ENCODE assay signal across 14 cellular contexts in the genomic region with DNA sequence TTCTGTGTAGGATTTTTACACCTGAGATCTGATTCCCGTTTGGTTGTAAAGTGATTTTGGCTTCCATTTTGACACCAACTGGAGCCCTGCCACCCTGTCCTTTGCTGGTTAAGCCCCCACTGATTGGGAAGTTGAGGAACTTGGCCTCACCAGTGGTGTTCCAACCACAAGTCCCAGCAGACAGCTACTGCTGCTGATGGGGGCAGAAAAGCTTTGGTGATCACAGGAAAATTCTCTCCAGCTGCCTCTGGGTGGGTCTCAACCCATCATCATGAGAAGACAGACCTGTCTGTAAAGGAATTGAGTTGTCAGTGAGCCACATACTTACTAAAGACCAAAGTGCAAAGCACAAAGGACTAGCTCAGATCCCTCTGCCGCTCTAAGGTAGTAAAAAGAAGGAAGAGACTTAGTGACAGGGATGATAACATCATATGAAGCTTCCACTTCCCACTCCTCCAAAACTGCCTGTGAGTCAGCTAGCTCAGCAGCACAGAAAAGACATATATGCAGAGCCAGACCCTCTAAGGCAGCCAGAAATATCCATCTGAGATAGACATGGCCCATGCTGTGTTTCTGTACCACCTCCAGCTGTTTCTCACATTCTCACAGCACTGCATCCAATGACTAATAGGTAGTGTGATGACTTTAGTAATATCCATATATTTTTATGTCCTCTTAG. TPM values are rescaled to one million over a fixed set of nuclear protein-coding genes. Genes with fewer than 3 reads are reported as not detected.
DNase-seq lines count a peak whose midpoint lies in the region; ATAC-seq and TF ChIP-seq lines count a peak whose summit lies in the region.
"Had no signal": no experiment of that assay in that cellular context is flagged by ENCODE, and none has a peak within 500 bp of the region (broad histone marks: within the 10 kb centered on the region; RNA-seq: fewer than 3 reads in every experiment).

No MANE protein-coding gene starts in this region.

- TF ChIP-seq CTCF in fibroblast of villous mesenchyme (IDR thresholded peaks at IDR 0.05; ENCODE audit: insufficient read depth, low read depth, low read length) = no peak
- no peak for TF ChIP-seq CTCF in smooth muscle cell (IDR thresholded peaks at IDR 0.05; ENCODE audit: borderline replicate concordance, insufficient read depth, poor library complexity, severe bottlenecking)

- H3K27ac ChIP-seq in smooth muscle cell (ENCODE audit: low read depth) = peak overlapping the region; percentile 88
- H3K27ac ChIP-seq: epithelial cell of prostate had no signal

- 48% methylated on average over 2 of the region's 2 CpGs for WGBS in smooth muscle cell (ENCODE audit: low lambda C conversion rate)

- peak overlapping the region; percentile 28 for H3K4me2 ChIP-seq in smooth muscle cell

- H3K27me3 ChIP-seq in smooth muscle cell (ENCODE audit: low read depth) = no peaks in the 10 kb centered on the region

- H3K4me3 ChIP-seq in fibroblast of villous mesenchyme (ENCODE audit: low read depth, low read length) (no peak overlapping the region), smooth muscle cell (no peak overlapping the region)
- H3K4me3 ChIP-seq: HAP-1 had no signal

- H2AFZ ChIP-seq in smooth muscle cell (ENCODE audit: low read depth) = no peak overlapping the region

- ATAC-seq in HG02981 (IDR thresholded peaks at IDR 0.05; ENCODE audit: unreplicated experiment) = no peak
- ATAC-seq in HG02678 (IDR thresholded peaks at IDR 0.05; ENCODE audit: unreplicated experiment) = no peak
- ATAC-seq: activated naive CD4-positive, alpha-beta T cell treated with anti-CD3 and anti-CD28 coated beads, Interleukin-2, amount 50 U/mL, for 72 hours had no signal

- peaks cover 9% of the 10 kb centered on the region for H3K4me1 ChIP-seq in smooth muscle cell (ENCODE audit: low read depth)

- no peaks in the 10 kb centered on the region for H3K36me3 ChIP-seq in smooth muscle cell (ENCODE audit: low read depth)
- H3K36me3 ChIP-seq: HAP-1 had no signal

- H3K9me3 ChIP-seq in smooth muscle cell (replicated peaks; ENCODE audit: low read depth) = no peaks in the 10 kb centered on the region
- H3K9me3 ChIP-seq: HAP-1 had no signal

- H3K9ac ChIP-seq in smooth muscle cell (ENCODE audit: low read depth) = peak overlapping the region; percentile 54

- DNase-seq in HCEC 1CT = peak; percentile 79
- DNase-seq in SKM-1 treated with dmso at 0.1 percent for 144 hours (lab: John Stamatoyannopoulos, UW; ENCODE audit: unreplicated experiment) = peak; percentile 75
- DNase-seq in fibroblast of villous mesenchyme (ENCODE audit: low read depth) = peak; percentile 62
- no peak for DNase-seq in smooth muscle cell (lab: John Stamatoyannopoulos, UW; ENCODE audit: unreplicated experiment)
- no peak for DNase-seq in SW 1271 (lab: John Stamatoyannopoulos, UW)
- no peak for DNase-seq in activated CD4-positive, alpha-beta T cell treated with anti-CD3 and anti-CD28 coated beads for 1 hour
- DNase-seq: activated CD4-positive, alpha-beta T cell treated with anti-CD3 and anti-CD28 coated beads for 4 hours; DND-41; small intestine had no signal

- peaks cover 11% of the 10 kb centered on the region for H3F3A ChIP-seq in smooth muscle cell (ENCODE audit: low read depth)

- H4K20me1 ChIP-seq in smooth muscle cell (ENCODE audit: low read depth) = no peaks in the 10 kb centered on the region

- no peaks in the 10 kb centered on the region for H3K79me2 ChIP-seq in smooth muscle cell (ENCODE audit: low read depth)

RNA-seq across cellular contexts. Expression of a gene that starts 22.4 kb away (rescaled TPM):
- total RNA-seq in fibroblast of villous mesenchyme (39.9 and 70.0 TPM in 2 replicates), smooth muscle cell (14.7 and 23.0 TPM in 2 replicates)
- 5.5 and 6.2 TPM in 2 replicates for polyA plus RNA-seq in smooth muscle cell
- total RNA-seq: activated naive CD4-positive, alpha-beta T cell treated with anti-CD3 and anti-CD28 coated beads, Interleukin-2, amount 50 U/mL, for 72 hours had no signal

Comparison
In these comparisons a context has a peak if more than half of its experiments do, and no peak if none do; other contexts are left out.
1. DNase-seq: peak in HCEC 1CT (single experiment), SKM-1 treated with dmso at 0.1 percent for 144 hours (single experiment) and fibroblast of villous mesenchyme (single experiment); none in smooth muscle cell (single experiment), SW 1271 (0 of 2) and activated CD4-positive, alpha-beta T cell treated with anti-CD3 and anti-CD28 coated beads for 1 hour (single experiment).